In the genomic region with DNA sequence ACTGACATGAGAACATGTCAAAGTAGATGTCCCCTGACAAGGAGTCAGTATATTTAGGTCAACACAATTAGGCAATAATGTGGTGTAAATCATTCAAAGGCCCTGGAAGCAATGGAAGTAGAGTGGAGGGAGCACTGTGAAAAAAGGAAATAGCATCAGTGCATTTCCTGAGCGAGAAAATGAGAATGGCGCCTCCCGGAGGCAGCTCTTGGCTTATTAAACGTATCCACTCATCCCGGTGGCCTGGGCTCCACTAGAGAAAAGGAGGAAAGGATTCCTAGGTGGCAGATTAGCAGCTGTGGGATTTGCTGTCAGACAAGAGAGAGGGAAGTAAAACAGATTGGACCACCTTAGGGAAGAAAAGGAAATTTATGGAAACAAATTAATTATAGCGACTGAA, we compare ENCODE assay signal across 22 cellular contexts.
"Had no signal": no experiment of that assay in that cellular context is flagged by ENCODE, and none has a peak within 500 bp of the region (broad histone marks: within the 10 kb centered on the region; RNA-seq: fewer than 3 reads in every experiment).

No MANE protein-coding gene starts in this region.

- FAIRE-seq: keratinocyte had no signal

- H3K36me3 ChIP-seq: cardiac muscle cell, neutrophil, right lobe of liver, thoracic aorta, upper lobe of left lung had no signal

- H3K9me3 Mint-ChIP-seq: activated T-helper 1 cell treated with anti-CD3 and anti-CD28 coated beads, Interleukin-12 subunit alpha, Interleukin-12 subunit beta, Interleukin-2, Interleukin-4 antibody, amounts not matched to agents 30 ng/mL and 10 ng/mL and 1 ng/mL, durations not matched to agents 14 hours and 24 hours and 36 hours; dendritic cell treated with granulocyte-macrophage colony-stimulating factor and Interleukin-4, amounts not matched to agents 40 ng/mL and 50 ng/mL, for 4 days; natural killer cell had no signal

- DNase-seq: activated CD4-positive, alpha-beta T cell treated with anti-CD3 and anti-CD28 coated beads for 1 hour; activated CD4-positive, alpha-beta T cell treated with anti-CD3 and anti-CD28 coated beads, Interleukin-2, amount 50 U/mL, for 4 hours; activated gamma-delta T cell treated with Interleukin-2 at 50 U/mL for 16 hours; activated naive CD8-positive, alpha-beta T cell treated with anti-CD3 and anti-CD28 coated beads for 36 hours; activated T-cell treated with anti-CD3 and anti-CD28 coated beads for 4 hours; amniotic stem cell; effector CD8-positive, alpha-beta T cell; foreskin keratinocyte; natural killer cell; right lobe of liver; stimulated activated CD4-positive, alpha-beta T cell treated with anti-CD3 and anti-CD28 coated beads, Interleukin-4, amount 100 ng/mL, for 1 hour; upper lobe of left lung had no signal

- H3K9me3 ChIP-seq: neutrophil, right lobe of liver, thoracic aorta, upper lobe of left lung had no signal

- H3K4me1 Mint-ChIP-seq: activated naive CD8-positive, alpha-beta T cell treated with anti-CD3 and anti-CD28 coated beads for 36 hours; natural killer cell had no signal

- H3K27me3 ChIP-seq: cardiac muscle cell, foreskin keratinocyte, hepatocyte, neutrophil, right lobe of liver, upper lobe of left lung had no signal

- H3K4me3 ChIP-seq: cardiac muscle cell, hepatocyte, lung, right lobe of liver, smooth muscle cell, thoracic aorta, upper lobe of left lung had no signal

- H3K36me3 Mint-ChIP-seq: activated naive CD8-positive, alpha-beta T cell treated with anti-CD3 and anti-CD28 coated beads for 36 hours; natural killer cell had no signal

- H3K9ac ChIP-seq: parathyroid adenoma had no signal

- H3K27me3 Mint-ChIP-seq: dendritic cell treated with granulocyte-macrophage colony-stimulating factor and Interleukin-4, amounts not matched to agents 40 ng/mL and 50 ng/mL, for 4 days had no signal

- H3K27ac ChIP-seq: cardiac muscle cell, foreskin keratinocyte, hepatocyte, neutrophil, parathyroid adenoma, right lobe of liver, thoracic aorta, upper lobe of left lung had no signal

- ATAC-seq: foreskin keratinocyte, natural killer cell, right lobe of liver had no signal

- H3K27ac Mint-ChIP-seq: activated naive CD8-positive, alpha-beta T cell treated with anti-CD3 and anti-CD28 coated beads for 36 hours; activated T-helper 1 cell treated with anti-CD3 and anti-CD28 coated beads, Interleukin-12 subunit alpha, Interleukin-12 subunit beta, Interleukin-2, Interleukin-4 antibody, amounts not matched to agents 30 ng/mL and 10 ng/mL and 1 ng/mL, durations not matched to agents 14 hours and 24 hours and 36 hours; dendritic cell treated with granulocyte-macrophage colony-stimulating factor and Interleukin-4, amounts not matched to agents 40 ng/mL and 50 ng/mL, for 4 days; natural killer cell had no signal

- H3K4me1 ChIP-seq: foreskin keratinocyte, parathyroid adenoma, upper lobe of left lung had no signal

- H3K4me3 Mint-ChIP-seq: activated naive CD8-positive, alpha-beta T cell treated with anti-CD3 and anti-CD28 coated beads for 36 hours; activated T-helper 1 cell treated with anti-CD3 and anti-CD28 coated beads, Interleukin-12 subunit alpha, Interleukin-12 subunit beta, Interleukin-2, Interleukin-4 antibody, amounts not matched to agents 30 ng/mL and 10 ng/mL and 1 ng/mL, durations not matched to agents 14 hours and 24 hours and 36 hours; dendritic cell treated with granulocyte-macrophage colony-stimulating factor and Interleukin-4, amounts not matched to agents 40 ng/mL and 50 ng/mL, for 4 days; natural killer cell had no signal
